ENCODE assay signal across 11 cellular contexts in the genomic region with DNA sequence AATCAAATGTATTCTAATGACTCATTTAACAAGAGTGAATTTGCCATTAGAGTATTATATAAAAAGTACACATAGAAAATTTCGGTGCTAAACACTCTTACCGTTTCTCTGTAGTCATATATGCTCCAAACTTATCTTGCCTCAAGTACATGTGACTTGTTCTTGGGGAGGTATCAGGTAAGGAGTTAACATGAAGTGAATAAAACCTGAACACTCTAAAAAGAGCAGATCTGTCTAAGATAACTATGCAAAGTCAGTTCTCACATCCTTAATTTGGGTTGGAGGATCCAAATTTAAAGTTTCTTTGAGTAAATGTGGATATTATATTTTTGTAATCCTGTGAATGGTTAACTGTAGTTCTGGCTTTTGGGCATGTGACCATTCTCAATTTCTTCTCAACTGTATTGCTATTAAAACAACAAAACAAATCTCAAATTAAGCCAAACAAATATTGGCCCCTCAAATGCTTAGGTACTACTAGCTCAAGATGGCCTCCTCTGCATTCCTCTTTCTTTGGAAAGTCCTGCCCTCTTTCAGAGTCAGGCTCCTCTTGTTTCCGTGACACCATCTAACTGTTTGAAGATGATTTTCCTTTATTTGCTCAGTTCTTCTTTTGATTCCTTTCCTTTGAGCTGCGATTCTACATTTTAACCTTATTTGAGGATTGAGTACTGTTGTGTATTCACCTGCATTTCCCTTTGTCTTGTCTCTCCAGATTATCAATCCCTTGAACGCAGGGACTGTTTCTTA. TPM values are rescaled to one million over a fixed set of nuclear protein-coding genes. Genes with fewer than 3 reads are reported as not detected.
A peak's percentile ranks its signal among the peaks of the same experiment; 100 is the strongest.
DNase-seq lines count a peak whose midpoint lies in the region; ATAC-seq, FAIRE-seq and TF ChIP-seq lines count a peak whose summit lies in the region.
"Had no signal": no experiment of that assay in that cellular context is flagged by ENCODE, and none has a peak within 500 bp of the region (broad histone marks: within the 10 kb centered on the region; RNA-seq: fewer than 3 reads in every experiment).

No MANE protein-coding gene starts in this region.

- peak overlapping the region; percentile 81 for H3K27ac ChIP-seq in DOHH2 (ENCODE audit: low read depth, low read length)
- peak overlapping the region; percentile 59 for H3K27ac ChIP-seq in naive thymus-derived CD4-positive, alpha-beta T cell (ENCODE audit: low read depth, low read length)

- ATAC-seq in T-cell (replicated peaks in 1 of 4) (no peak), HG02852 (IDR thresholded peaks at IDR 0.05; ENCODE audit: unreplicated experiment) (no peak), GM21737 (IDR thresholded peaks at IDR 0.05; ENCODE audit: unreplicated experiment) (no peak)
- no peak for ATAC-seq in naive thymus-derived CD4-positive, alpha-beta T cell

- DNase-seq in GM19239 (ENCODE audit: insufficient read length, low spot score): no peak
- no peak for DNase-seq in T-cell
- peak in 2 of 9 donors; percentile 11 to 56 for DNase-seq in naive thymus-derived CD4-positive, alpha-beta T cell
- DNase-seq in NCI-H510A (lab: John Stamatoyannopoulos, UW): no peak
- DNase-seq in HEK293T (ENCODE audit: extremely low spot score): no peak
- DNase-seq: NCI-H2029 treated with DMSO at 0.1 percent for 48 hours, nucleus accumbens had no signal

- no peak for TF ChIP-seq CTCF in DOHH2 (IDR thresholded peaks at IDR 0.05; ENCODE audit: low read depth, low read length, poor library complexity, severe bottlenecking)

- POLR2A ChIA-PET in T-cell (lab: Charles Lee) (interaction anchor here in 1 of 2 donors (0.6 to 1.1 kb wide), 2 partner anchors 68 to 352 kb away, joined by 3 to 4 read pairs; no protein-coding TSS in a partner anchor), HEK293T (lab: Yijun Ruan, JAX) (no interaction called here)
- POLR2A ChIA-PET in naive thymus-derived CD4-positive, alpha-beta T cell (lab: Charles Lee): interaction anchor here (1.6 kb wide), 1 partner anchor 699 kb away, joined by 4 read pairs; a partner anchor contains a TSS

- H3K27me3 Mint-ChIP-seq in T-cell: no peaks in the 10 kb centered on the region
- H3K27me3 Mint-ChIP-seq in naive thymus-derived CD4-positive, alpha-beta T cell: no peaks in the 10 kb centered on the region

- peaks cover 37% of the 10 kb centered on the region for H3F3A ChIP-seq in DOHH2 (ENCODE audit: control insufficient read depth, insufficient read depth)

- H3K4me3 ChIP-seq in DOHH2 (ENCODE audit: low read length): peak overlapping the region; percentile 99
- H3K4me3 ChIP-seq in naive thymus-derived CD4-positive, alpha-beta T cell (ENCODE audit: low read length): peak overlapping the region; percentile 17

- H3K9me3 ChIP-seq in DOHH2 (ENCODE audit: control insufficient read depth, insufficient read depth, low read length): no peaks in the 10 kb centered on the region
- H3K9me3 ChIP-seq in naive thymus-derived CD4-positive, alpha-beta T cell (ENCODE audit: control insufficient read depth in 2 of 3, low read length in 3 of 3): no peaks in the 10 kb centered on the region

- peaks cover 67 to 75% (median 69%) of the 10 kb centered on the region in 3 donors for H3K4me1 Mint-ChIP-seq in T-cell
- peaks cover 46 to 73% (median 63%) of the 10 kb centered on the region in 7 donors for H3K4me1 Mint-ChIP-seq in naive thymus-derived CD4-positive, alpha-beta T cell

- H3K4me2 ChIP-seq in DOHH2 (ENCODE audit: low read length): peak overlapping the region; percentile 96

- H3K4me3 Mint-ChIP-seq in T-cell: peak overlapping the region; percentile 26 to 70 (median 58)
- H3K4me3 Mint-ChIP-seq in naive thymus-derived CD4-positive, alpha-beta T cell: peak overlapping the region; percentile 61 to 85 (median 71)

- H3K9me3 Mint-ChIP-seq in T-cell: no peaks in the 10 kb centered on the region
- peaks cover 0 to 3% (median 0%) of the 10 kb centered on the region in 11 donors for H3K9me3 Mint-ChIP-seq in naive thymus-derived CD4-positive, alpha-beta T cell

- no peaks in the 10 kb centered on the region for H3K9me2 ChIP-seq in DOHH2 (replicated peaks; ENCODE audit: control insufficient read depth, low read length)

- peaks cover 87% of the 10 kb centered on the region for H3K36me3 ChIP-seq in DOHH2 (ENCODE audit: control insufficient read depth, low read length)
- peaks cover 0 to 3% (median 0%) of the 10 kb centered on the region in 3 experiments for H3K36me3 ChIP-seq in naive thymus-derived CD4-positive, alpha-beta T cell (ENCODE audit: control insufficient read depth in 2 of 3, insufficient read depth in 3 of 3, low read length in 3 of 3)

- peaks cover 20% of the 10 kb centered on the region for H4K20me1 ChIP-seq in DOHH2 (ENCODE audit: control insufficient read depth, insufficient read depth, low read depth, low read length)

- CTCF ChIA-PET in T-cell (lab: Charles Lee): no interaction called here
- CTCF ChIA-PET in naive thymus-derived CD4-positive, alpha-beta T cell (lab: Charles Lee): interaction anchor here (0.6 to 1.0 kb wide), 2 partner anchors 69 to 518 kb away, joined by 3 to 5 read pairs; no protein-coding TSS in a partner anchor
- CTCF ChIA-PET in HEK293T (lab: Yijun Ruan, JAX): no interaction called here

- intact Hi-C loops in naive thymus-derived CD4-positive, alpha-beta T cell (cut with micrococcal nuclease): loop anchor here in 1 of 2 donors (5.0 kb wide), 2 partner anchors 169 to 359 kb away; no protein-coding TSS in a partner anchor

- H3K36me3 Mint-ChIP-seq in T-cell: peaks cover 34% of the 10 kb centered on the region
- H3K36me3 Mint-ChIP-seq in naive thymus-derived CD4-positive, alpha-beta T cell: peaks cover 0 to 53% (median 11%) of the 10 kb centered on the region in 5 donors

- H3K27ac Mint-ChIP-seq in T-cell: peak overlapping the region; percentile 93 to 98
- H3K27ac Mint-ChIP-seq in naive thymus-derived CD4-positive, alpha-beta T cell: peak overlapping the region; percentile 21 to 96 (median 91)

- H3K27me3 ChIP-seq in DOHH2 (ENCODE audit: control insufficient read depth, low read length): no peaks in the 10 kb centered on the region
- no peaks in the 10 kb centered on the region for H3K27me3 ChIP-seq in naive thymus-derived CD4-positive, alpha-beta T cell (ENCODE audit: control insufficient read depth in 2 of 2, insufficient read depth in 2 of 2, low read length in 2 of 2)

- FAIRE-seq in GM19239 (lab: Jason Lieb, UNC): peak; percentile 77
- FAIRE-seq: endometrium had no signal

- peaks cover 57% of the 10 kb centered on the region for H3K4me1 ChIP-seq in DOHH2 (ENCODE audit: control insufficient read depth, low read length)
- peaks cover 52 to 60% of the 10 kb centered on the region in 2 donors for H3K4me1 ChIP-seq in naive thymus-derived CD4-positive, alpha-beta T cell (ENCODE audit: control insufficient read depth in 2 of 2, insufficient read depth in 2 of 2, low read length in 2 of 2)

- peaks cover 98% of the 10 kb centered on the region for H3K79me2 ChIP-seq in DOHH2 (ENCODE audit: control insufficient read depth, low read length)

TF ChIP-seq in HEK293T, 16 proteins besides CTCF, POLR2A, EP300 and RAD21:
- TF ChIP-seq SP1 (IDR thresholded peaks at IDR 0.05) (no peak), CTBP1 (IDR thresholded peaks at IDR 0.05; ENCODE audit: borderline replicate concordance) (no peak), BHLHE40 (IDR thresholded peaks at IDR 0.05; ENCODE audit: borderline replicate concordance) (no peak), FOXK2 (IDR thresholded peaks at IDR 0.05) (no peak), FOXA1 (IDR thresholded peaks at IDR 0.05) (no peak), ZNF384 (IDR thresholded peaks at IDR 0.05) (no peak), TARDBP (IDR thresholded peaks at IDR 0.05) (no peak), HDGF (IDR thresholded peaks at IDR 0.05; ENCODE audit: borderline replicate concordance) (no peak)

RNA-seq across cellular contexts. Expression of a gene that starts 4.2 kb away (rescaled TPM):
- total RNA-seq in T-cell: 100 to 1,000 TPM in 4 of 5 donors, 10 to 100 TPM in 1; 92.6 to 138 (median 113) TPM
- total RNA-seq in naive thymus-derived CD4-positive, alpha-beta T cell: 100 to 1,000 TPM in 4 of 5 experiments, 10 to 100 TPM in 1; 97.3 to 138 (median 126) TPM
- 10 to 100 TPM; 41.9 to 50.1 TPM for polyA plus RNA-seq in naive thymus-derived CD4-positive, alpha-beta T cell
